23 cellular contexts compared by ENCODE assay signal in the genomic region with DNA sequence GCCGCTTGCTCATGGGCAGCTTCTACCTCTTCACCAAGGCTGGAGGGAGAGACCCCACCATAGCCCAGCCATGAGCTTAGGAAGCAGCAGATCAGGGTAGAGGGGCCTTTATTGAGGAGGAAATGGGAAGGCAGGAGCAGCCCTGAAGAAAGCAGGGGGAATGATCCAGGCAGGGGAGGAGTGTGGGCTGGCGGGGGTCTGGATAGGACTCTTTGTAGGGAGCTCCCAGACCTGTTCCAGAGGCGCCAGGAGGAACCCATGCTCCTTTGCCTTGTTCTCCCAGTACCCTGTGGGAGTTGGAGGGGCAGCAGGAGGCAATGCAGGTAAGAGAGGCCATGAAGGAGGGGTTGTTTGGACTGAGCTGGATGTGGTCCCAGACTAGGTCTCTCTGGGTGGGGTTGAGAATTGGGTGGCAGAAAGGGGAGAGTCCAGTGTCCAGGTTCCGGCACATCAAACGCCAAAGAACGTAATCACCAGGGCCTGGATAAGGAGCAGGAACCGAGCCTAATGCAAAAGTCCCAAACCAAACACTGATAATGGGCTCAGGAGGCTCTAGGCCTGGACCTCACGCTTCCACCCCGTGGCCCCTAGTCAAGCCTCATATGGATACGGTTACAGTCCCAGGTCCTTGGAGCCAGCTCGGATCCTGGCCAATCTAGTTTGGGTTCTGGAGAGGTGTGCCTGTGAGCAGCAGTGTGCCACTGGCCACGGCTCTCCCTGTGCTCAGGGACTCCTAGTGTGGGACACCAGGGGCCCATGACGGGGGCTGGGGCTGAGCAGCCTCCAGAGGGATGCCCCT. TPM values are rescaled to one million over a fixed set of nuclear protein-coding genes. Genes with fewer than 3 reads are reported as not detected.
"Had no signal": no experiment of that assay in that cellular context is flagged by ENCODE, and none has a peak within 500 bp of the region (broad histone marks: within the 10 kb centered on the region; RNA-seq: fewer than 3 reads in every experiment).

No MANE protein-coding gene starts in this region.

- H3K4me2 ChIP-seq: hepatocyte had no signal

- H3K4me3 ChIP-seq: esophagus squamous epithelium, hepatocyte, pancreas, spleen, thoracic aorta, transverse colon had no signal

- ATAC-seq: effector memory CD8-positive, alpha-beta T cell; left lobe of liver; sciatic nerve; stimulated activated naive CD8-positive, alpha-beta T cell treated with anti-CD3 and anti-CD28 coated beads, Interleukin-15, amount 100 ng/mL, for 72 hours had no signal

- H3K79me2 ChIP-seq: hepatocyte had no signal

- H3K4me1 ChIP-seq: esophagus squamous epithelium, pancreas, spleen, transverse colon had no signal

- H3K36me3 ChIP-seq: esophagus squamous epithelium, pancreas, spleen, thoracic aorta, transverse colon had no signal

- H3K4me3 Mint-ChIP-seq: central memory CD8-positive, alpha-beta T cell; effector memory CD8-positive, alpha-beta T cell; nephron; stimulated activated naive B cell treated with anti-CD40 and anti-IgM and Interleukin-4, amounts not matched to agents 10 μg/mL and 1 μg/mL and 100 μg/mL, for 72 hours; stimulated activated naive CD8-positive, alpha-beta T cell treated with anti-CD3 and anti-CD28 coated beads, Interleukin-15, amount 100 ng/mL, for 72 hours had no signal

- H3K9me3 ChIP-seq: esophagus squamous epithelium, pancreas, spleen, thoracic aorta, transverse colon had no signal

- H3K27ac ChIP-seq: epithelial cell of prostate, esophagus squamous epithelium, hepatocyte, pancreas, spleen, thoracic aorta, transverse colon had no signal

- H3K27ac Mint-ChIP-seq: effector memory CD8-positive, alpha-beta T cell; progenitor cell of endocrine pancreas; stimulated activated naive B cell treated with anti-CD40 and anti-IgM and Interleukin-4, amounts not matched to agents 10 μg/mL and 1 μg/mL and 100 μg/mL, for 72 hours; stimulated activated naive CD8-positive, alpha-beta T cell treated with anti-CD3 and anti-CD28 coated beads, Interleukin-15, amount 100 ng/mL, for 72 hours had no signal

- H2AFZ ChIP-seq: hepatocyte had no signal

- H3K36me3 Mint-ChIP-seq: stimulated activated naive B cell treated with anti-CD40 and anti-IgM and Interleukin-4, amounts not matched to agents 10 μg/mL and 1 μg/mL and 100 μg/mL, for 72 hours had no signal

- DNase-seq: effector memory CD8-positive, alpha-beta T cell; esophagus squamous epithelium; foreskin fibroblast; kidney glomerular epithelial cell; pancreas; spleen; stimulated activated CD4-positive, alpha-beta T cell treated with anti-CD3 and anti-CD28 coated beads, Interleukin-15, amount 100 ng/mL, for 24 hours; stimulated activated CD4-positive, alpha-beta T cell treated with anti-CD3 and anti-CD28 coated beads, Interleukin-1b, Interleukin-23, amount 100 ng/mL, for 48 hours; stimulated activated CD4-positive, alpha-beta T cell treated with anti-CD3 and anti-CD28 coated beads, Interleukin-4, amount 100 ng/mL, for 24 hours; stimulated activated naive B cell treated with anti-CD40 and anti-IgM and Interleukin-4, amounts not matched to agents 10 μg/mL and 1 μg/mL and 100 μg/mL, for 72 hours; stimulated activated naive CD8-positive, alpha-beta T cell treated with anti-CD3 and anti-CD28 coated beads, Interleukin-15, amount 100 ng/mL, for 72 hours; substantia nigra; transverse colon had no signal

- H3K4me1 Mint-ChIP-seq: central memory CD8-positive, alpha-beta T cell had no signal

- H3K27me3 ChIP-seq: esophagus squamous epithelium, hepatocyte, pancreas, transverse colon had no signal

- H3K9me3 Mint-ChIP-seq: central memory CD8-positive, alpha-beta T cell; effector memory CD8-positive, alpha-beta T cell; nephron; stimulated activated naive B cell treated with anti-CD40 and anti-IgM and Interleukin-4, amounts not matched to agents 10 μg/mL and 1 μg/mL and 100 μg/mL, for 72 hours; stimulated activated naive CD8-positive, alpha-beta T cell treated with anti-CD3 and anti-CD28 coated beads, Interleukin-15, amount 100 ng/mL, for 72 hours had no signal

RNA-seq across cellular contexts. Expression of gene PGC, which starts 12.1 kb away (rescaled TPM):
- total RNA-seq: bronchial epithelial cell, myocyte, progenitor cell of endocrine pancreas, spleen had no signal
